26 cellular contexts compared by ENCODE assay signal in genomic region chr2:17863539-17863938, GRCh38. TPM values are rescaled to one million over a fixed set of nuclear protein-coding genes. Genes with fewer than 3 reads are reported as not detected.
A peak's percentile ranks its signal among the peaks of the same experiment; 100 is the strongest.
DNase-seq lines count a peak whose midpoint lies in the region; ATAC-seq, FAIRE-seq and TF ChIP-seq lines count a peak whose summit lies in the region.
"Had no signal": no experiment of that assay in that cellular context is flagged by ENCODE, and none has a peak within 500 bp of the region (broad histone marks: within the 10 kb centered on the region; RNA-seq: fewer than 3 reads in every experiment).

No MANE protein-coding gene starts in this region.

- no peak overlapping the region for H3K4me3 ChIP-seq in smooth muscle cell
- H3K4me3 ChIP-seq: GM12878, K562 had no signal

- H3K4me3 Mint-ChIP-seq in activated CD4-positive, alpha-beta memory T cell treated with anti-CD3 and anti-CD28 coated beads, Interleukin-2, amount 10 ng/mL, durations not matched to agents 7 days and 5 days: no peak overlapping the region
- H3K4me3 Mint-ChIP-seq: CD4-positive, CD25-positive, alpha-beta regulatory T cell; CD8-positive, alpha-beta memory T cell; HFFc6 had no signal

- H3K4me2 ChIP-seq in smooth muscle cell: peak overlapping the region; percentile 48

- no peak overlapping the region for H3K27ac Mint-ChIP-seq in activated CD4-positive, alpha-beta memory T cell treated with anti-CD3 and anti-CD28 coated beads, Interleukin-2, amount 10 ng/mL, durations not matched to agents 7 days and 5 days
- H3K27ac Mint-ChIP-seq: CD4-positive, CD25-positive, alpha-beta regulatory T cell; CD8-positive, alpha-beta memory T cell; HFFc6 had no signal

- H2AFZ ChIP-seq in smooth muscle cell (ENCODE audit: low read depth): peak overlapping the region; percentile 54

- no peak for TF ChIP-seq CTCF in smooth muscle cell (IDR thresholded peaks at IDR 0.05; ENCODE audit: borderline replicate concordance, insufficient read depth, poor library complexity, severe bottlenecking)

- no peaks in the 10 kb centered on the region for H3K4me1 Mint-ChIP-seq in activated CD4-positive, alpha-beta memory T cell treated with anti-CD3 and anti-CD28 coated beads, Interleukin-2, amount 10 ng/mL, durations not matched to agents 7 days and 5 days
- H3K4me1 Mint-ChIP-seq: CD4-positive, CD25-positive, alpha-beta regulatory T cell; CD8-positive, alpha-beta memory T cell had no signal

- WGBS in smooth muscle cell (ENCODE audit: low lambda C conversion rate): 40% methylated on average over 4 of the region's 4 CpGs

- ATAC-seq in GM19397 (IDR thresholded peaks at IDR 0.05; ENCODE audit: unreplicated experiment): no peak
- ATAC-seq: GM12878, HCT116, K562 had no signal

- no peaks in the 10 kb centered on the region for H4K20me1 ChIP-seq in smooth muscle cell (ENCODE audit: low read depth)

- no peaks in the 10 kb centered on the region for H3K79me2 ChIP-seq in smooth muscle cell (ENCODE audit: low read depth)

- no peaks in the 10 kb centered on the region for H3K9me3 ChIP-seq in smooth muscle cell (replicated peaks; ENCODE audit: low read depth)
- H3K9me3 ChIP-seq: BE2C, Caco-2 had no signal

- DNase-seq in Caki2 (ENCODE audit: low read depth) (peak; percentile 40), RCC 7860 (ENCODE audit: low spot score) (peak; percentile 61), kidney tubule cell (ENCODE audit: low spot score) (peak; percentile 74), smooth muscle cell (lab: John Stamatoyannopoulos, UW; ENCODE audit: unreplicated experiment) (no peak), SW 1271 (lab: John Stamatoyannopoulos, UW) (no peak)
- no peak for DNase-seq in activated CD4-positive, alpha-beta memory T cell treated with anti-CD3 and anti-CD28 coated beads, Interleukin-2, amount 10 ng/mL, durations not matched to agents 7 days and 5 days
- DNase-seq: BE2C; C1 segment of cervical spinal cord; Caco-2; CD4-positive, CD25-positive, alpha-beta regulatory T cell; CD8-positive, alpha-beta memory T cell; DND-41; EL; GOT3; H7; HFFc6; IMR-90 had no signal

- no peak overlapping the region for H3K9ac ChIP-seq in smooth muscle cell (ENCODE audit: low read depth)

- no peaks in the 10 kb centered on the region for H3K36me3 Mint-ChIP-seq in activated CD4-positive, alpha-beta memory T cell treated with anti-CD3 and anti-CD28 coated beads, Interleukin-2, amount 10 ng/mL, durations not matched to agents 7 days and 5 days (ENCODE audit: low read depth)
- H3K36me3 Mint-ChIP-seq: CD4-positive, CD25-positive, alpha-beta regulatory T cell; CD8-positive, alpha-beta memory T cell had no signal

- no peaks in the 10 kb centered on the region for H3K27me3 Mint-ChIP-seq in activated CD4-positive, alpha-beta memory T cell treated with anti-CD3 and anti-CD28 coated beads, Interleukin-2, amount 10 ng/mL, durations not matched to agents 7 days and 5 days

- no peaks in the 10 kb centered on the region for H3K9me3 Mint-ChIP-seq in activated CD4-positive, alpha-beta memory T cell treated with anti-CD3 and anti-CD28 coated beads, Interleukin-2, amount 10 ng/mL, durations not matched to agents 7 days and 5 days
- H3K9me3 Mint-ChIP-seq: CD8-positive, alpha-beta memory T cell; HFFc6 had no signal

- FAIRE-seq in RCC 7860 (lab: Jason Lieb, UNC): peak; percentile 90
- FAIRE-seq: GM12878, GM19239, K562 had no signal

- no peaks in the 10 kb centered on the region for H3K4me1 ChIP-seq in smooth muscle cell (ENCODE audit: low read depth)
- H3K4me1 ChIP-seq: BE2C, Caco-2 had no signal

- H3F3A ChIP-seq in smooth muscle cell (ENCODE audit: low read depth): no peaks in the 10 kb centered on the region

- H3K27ac ChIP-seq in smooth muscle cell (ENCODE audit: low read depth): peak overlapping the region; percentile 28
- H3K27ac ChIP-seq: HL-60 had no signal

- H3K36me3 ChIP-seq in smooth muscle cell (ENCODE audit: low read depth): no peaks in the 10 kb centered on the region
- H3K36me3 ChIP-seq: BE2C had no signal

- POLR2A ChIA-PET in activated CD4-positive, alpha-beta memory T cell treated with anti-CD3 and anti-CD28 coated beads, Interleukin-2, amount 10 ng/mL, durations not matched to agents 7 days and 5 days (lab: Charles Lee): no interaction called here

- in situ Hi-C loops in Caki2 (cut with HindIII; ENCODE audit: low pct_unique_long_range_greater_than_20kb, low sequenced_read_pairs): no loop called here

- CTCF ChIA-PET in activated CD4-positive, alpha-beta memory T cell treated with anti-CD3 and anti-CD28 coated beads, Interleukin-2, amount 10 ng/mL, durations not matched to agents 7 days and 5 days (lab: Charles Lee): no interaction called here

- peaks cover 6% of the 10 kb centered on the region for H3K27me3 ChIP-seq in smooth muscle cell (ENCODE audit: low read depth)

RNA-seq across cellular contexts. Expression of gene KCNS3, which starts 14.9 kb away (rescaled TPM):
- total RNA-seq in Caki2 (2014; rRNA removed; shearing (Covaris generic); ENCODE audit: low replicate concordance): 42.2 and 75.3 TPM in 2 replicates
- 31.0 and 50.1 TPM in 2 replicates for total RNA-seq in smooth muscle cell
- polyA plus RNA-seq in smooth muscle cell: 30.4 and 48.2 TPM in 2 replicates
- not detected for total RNA-seq in activated CD4-positive, alpha-beta memory T cell treated with anti-CD3 and anti-CD28 coated beads, Interleukin-2, amount 10 ng/mL, durations not matched to agents 7 days and 5 days
- total RNA-seq: CD4-positive, CD25-positive, alpha-beta regulatory T cell; CD8-positive, alpha-beta memory T cell; G401; GM12878 had no signal
- polyA plus RNA-seq: CD4-positive, CD25-positive, alpha-beta regulatory T cell; CD8-positive, alpha-beta memory T cell; GM12878 had no signal

RNA-seq across cellular contexts. Expression of gene MSGN1, which starts 47.3 kb away (rescaled TPM):
- total RNA-seq in Caki2 (2014; rRNA removed; shearing (Covaris generic); ENCODE audit: low replicate concordance): not detected in 2 replicates
- total RNA-seq in smooth muscle cell: not detected in 2 replicates
- 0.56 TPM in 1 of 2 replicates, not detected in the other for polyA plus RNA-seq in smooth muscle cell
- not detected for total RNA-seq in activated CD4-positive, alpha-beta memory T cell treated with anti-CD3 and anti-CD28 coated beads, Interleukin-2, amount 10 ng/mL, durations not matched to agents 7 days and 5 days
- total RNA-seq: A172; Caco-2; CD4-positive, CD25-positive, alpha-beta regulatory T cell; CD8-positive, alpha-beta memory T cell; H7; HFFc6; HT1080; IMR-90; K562 had no signal
- polyA plus RNA-seq: CD4-positive, CD25-positive, alpha-beta regulatory T cell; CD8-positive, alpha-beta memory T cell; GM12878; IMR-90; K562 had no signal

Comparison
In these comparisons a context has a peak if more than half of its experiments do, and no peak if none do; other contexts are left out.
1. DNase-seq: peak in Caki2 (single experiment), RCC 7860 (single experiment) and kidney tubule cell (single experiment); none in smooth muscle cell (single experiment), activated CD4-positive, alpha-beta memory T cell treated with anti-CD3 and anti-CD28 coated beads, Interleukin-2, amount 10 ng/mL, durations not matched to agents 7 days and 5 days (single experiment) and SW 1271 (0 of 2).
2. RNA of gene KCNS3, which starts 14.9 kb away (total RNA-seq): 42.2 to 75.3 TPM in Caki2 and 31.0 to 50.1 TPM in smooth muscle cell; not detected in activated CD4-positive, alpha-beta memory T cell treated with anti-CD3 and anti-CD28 coated beads, Interleukin-2, amount 10 ng/mL, durations not matched to agents 7 days and 5 days; every median in the first group is over 10 times any median in the second.